In genomic region chr19:18414504-18415176, GRCh38 we compare ENCODE assay signal across 8 cellular contexts. TPM values are rescaled to one million over a fixed set of nuclear protein-coding genes. Genes with fewer than 3 reads are reported as not detected.
DNase-seq lines count a peak whose midpoint lies in the region; ATAC-seq, FAIRE-seq and TF ChIP-seq lines count a peak whose summit lies in the region.

No MANE protein-coding gene starts in this region.

- peaks cover 64% of the 10 kb centered on the region for H3K4me1 ChIP-seq in HepG2 (ENCODE audit: insufficient read depth, low read length)
- H3K4me1 ChIP-seq in upper lobe of right lung: peaks cover 46% of the 10 kb centered on the region

- H3K36me3 Mint-ChIP-seq in activated naive CD4-positive, alpha-beta T cell treated with anti-CD3 and anti-CD28 coated beads, Interleukin-2, amount 10 ng/mL, durations not matched to agents 7 days and 5 days: peaks cover 1% of the 10 kb centered on the region

- H3K36me3 ChIP-seq in WERI-Rb-1: no peaks in the 10 kb centered on the region; the same call in 1 of the 2 replicates
- H3K36me3 ChIP-seq in HepG2 (replicated peaks in 1 of 2; ENCODE audit: control insufficient read depth in 1 of 2, insufficient read depth in 2 of 2, low read length in 2 of 2): no peaks in the 10 kb centered on the region
- H3K36me3 ChIP-seq in upper lobe of right lung: no peaks in the 10 kb centered on the region

- in situ Hi-C loops in HepG2 (cut with HindIII; ENCODE audit: extremely low pct_ligation_motif_present, low pct_unique_long_range_greater_than_20kb): loop anchor here (10.0 kb wide), 2 partner anchors 140 to 210 kb away; partner anchors contain the start of genes IQCN and RAB3A
- in situ Hi-C loops in ACHN (cut with HindIII; ENCODE audit: low pct_ligation_motif_present, low pct_unique_long_range_greater_than_20kb, low sequenced_read_pairs): no loop called here

- 2% methylated on average over 4 of the region's 11 CpGs for WGBS in HepG2 (ENCODE audit: low lambda C conversion rate)

- no peaks in the 10 kb centered on the region for H3K79me2 ChIP-seq in HepG2 (ENCODE audit: insufficient read depth, low read length)

- POLR2A ChIA-PET in HepG2 (lab: Yijun Ruan, JAX): interaction anchor here (0.6 to 2.9 kb wide), 7 partner anchors 13 to 135 kb away, joined by 3 to 12 read pairs (median 4); partner anchors contain the start of genes GDF15 and JUND

- H3K27ac ChIP-seq in WERI-Rb-1 (peak overlapping the region; percentile 98), HepG2 (ENCODE audit: extremely low read length, insufficient read depth, low read length) (no peak overlapping the region), upper lobe of right lung (peak overlapping the region; percentile 92)

- CTCF ChIA-PET in activated naive CD4-positive, alpha-beta T cell treated with anti-CD3 and anti-CD28 coated beads, Interleukin-2, amount 10 ng/mL, durations not matched to agents 7 days and 5 days (lab: Charles Lee): interaction anchor here (0.5 to 6.9 kb wide), 9 partner anchors 13 to 137 kb away, joined by 3 to 96 read pairs (median 4); partner anchors contain the start of gene GDF15
- CTCF ChIA-PET in HepG2 (lab: Yijun Ruan, JAX; ENCODE audit: low intra/inter-chr PET ratio, low total read pairs): no interaction called here

- ATAC-seq in HepG2: peak; percentile 3; the same call in 2 of the 3 replicates
- no peak for ATAC-seq in upper lobe of right lung

- no peak for TF ChIP-seq EP300 in HepG2 (IDR thresholded peaks at IDR 0.05; ENCODE audit: low read depth in 2 of 2, low read length in 2 of 2)
- no peak for TF ChIP-seq EP300 in HepG2 (CRISPR knock-in tag; IDR thresholded peaks at IDR 0.05; ENCODE audit: borderline replicate concordance)

- no peaks in the 10 kb centered on the region for H4K20me1 ChIP-seq in HepG2 (ENCODE audit: insufficient read depth, low read length)

- no peak overlapping the region for H2AFZ ChIP-seq in HepG2 (ENCODE audit: low read length)

- no peaks in the 10 kb centered on the region for H3K9me3 Mint-ChIP-seq in activated naive CD4-positive, alpha-beta T cell treated with anti-CD3 and anti-CD28 coated beads, Interleukin-2, amount 10 ng/mL, durations not matched to agents 7 days and 5 days

- H3K27ac Mint-ChIP-seq in activated naive CD4-positive, alpha-beta T cell treated with anti-CD3 and anti-CD28 coated beads, Interleukin-2, amount 10 ng/mL, durations not matched to agents 7 days and 5 days: peak overlapping the region; percentile 84

- BruUV-seq in HepG2 (replicated peaks; lab: Mats Ljungman, UMichigan): no TSS peak

- H3K9me3 ChIP-seq in WERI-Rb-1 (ENCODE audit: severe bottlenecking) (no peaks in the 10 kb centered on the region), HepG2 (ENCODE audit: low read length) (no peaks in the 10 kb centered on the region), upper lobe of right lung (no peaks in the 10 kb centered on the region)

- TF ChIP-seq CTCF in WERI-Rb-1 (IDR thresholded peaks at IDR 0.05; ENCODE audit: low read depth, low read length) (no peak), HepG2 (CRISPR knock-in tag; IDR thresholded peaks at IDR 0.05) (no peak), upper lobe of right lung (IDR thresholded peaks at IDR 0.05) (no peak)

- no peak for TF ChIP-seq RAD21 in HepG2 (CRISPR knock-in tag; IDR thresholded peaks at IDR 0.05)

- intact Hi-C loops in HepG2 (cut with micrococcal nuclease; ENCODE audit: unreplicated experiment): loop anchor here (5.0 kb wide), 3 partner anchors 77 to 207 kb away; no protein-coding TSS in a partner anchor
- intact Hi-C loops in upper lobe of right lung (cut with DNase I): loop anchor here (5.0 kb wide), 1 partner anchor 67 kb away; no protein-coding TSS in a partner anchor

- H3K27me3 ChIP-seq in WERI-Rb-1 (ENCODE audit: insufficient read depth, low read depth, severe bottlenecking) (no peaks in the 10 kb centered on the region), HepG2 (ENCODE audit: control insufficient read depth in 1 of 2, insufficient read depth in 2 of 2, low read length in 2 of 2) (no peaks in the 10 kb centered on the region), upper lobe of right lung (no peaks in the 10 kb centered on the region)

- H3K9ac ChIP-seq in HepG2 (ENCODE audit: insufficient read depth, low read depth, low read length): no peak overlapping the region

- H3K27me3 Mint-ChIP-seq in activated naive CD4-positive, alpha-beta T cell treated with anti-CD3 and anti-CD28 coated beads, Interleukin-2, amount 10 ng/mL, durations not matched to agents 7 days and 5 days: peaks cover 77% of the 10 kb centered on the region

- H3K4me2 ChIP-seq in HepG2 (ENCODE audit: low read depth, low read length): peak overlapping the region; percentile 60

- DNase-seq in activated naive CD4-positive, alpha-beta T cell treated with anti-CD3 and anti-CD28 coated beads, Interleukin-2, amount 10 ng/mL, durations not matched to agents 7 days and 5 days: peak; percentile 61
- DNase-seq in activated naive CD4-positive, alpha-beta T cell treated with Interleukin-2 at 50 U/mL for 16 hours: no peak
- DNase-seq in WERI-Rb-1 (peak; percentile 57), HepG2 (ENCODE audit: low spot score) (no peak), upper lobe of right lung (peak; percentile 64), DMS114 treated with DMSO at 0.1 percent for 48 hours (lab: John Stamatoyannopoulos, UW; ENCODE audit: unreplicated experiment) (no peak), ACHN (no peak), NCI-H446 (lab: John Stamatoyannopoulos, UW) (no peak)

- TF ChIP-seq POLR2A in HepG2 (IDR thresholded peaks at IDR 0.05; ENCODE audit: insufficient read depth in 1 of 2, low read depth in 2 of 2, low read length in 2 of 2): no peak

- peaks cover 57% of the 10 kb centered on the region for H3K4me1 Mint-ChIP-seq in activated naive CD4-positive, alpha-beta T cell treated with anti-CD3 and anti-CD28 coated beads, Interleukin-2, amount 10 ng/mL, durations not matched to agents 7 days and 5 days

- peak overlapping the region; percentile 42 for H3K4me3 Mint-ChIP-seq in activated naive CD4-positive, alpha-beta T cell treated with anti-CD3 and anti-CD28 coated beads, Interleukin-2, amount 10 ng/mL, durations not matched to agents 7 days and 5 days

- H3K4me3 ChIP-seq in WERI-Rb-1 (ENCODE audit: low read depth, low read length): no peak overlapping the region
- H3K4me3 ChIP-seq in HepG2 (replicated peaks in 1 of 3; ENCODE audit: insufficient read depth in 1 of 3, low read depth in 2 of 3, low read length in 3 of 3): peak overlapping the region in 1 of 3 experiments; percentile 31; a peak in 1 of 6 replicates
- H3K4me3 ChIP-seq in upper lobe of right lung: peak overlapping the region; percentile 36

- peak; percentile 30 for FAIRE-seq in HepG2 (lab: Jason Lieb, UNC)

RNA-seq across cellular contexts. Expression of gene SSBP4, which starts 4.6 kb away (rescaled TPM):
- total RNA-seq in HepG2 (2016; rRNA removed; fragmentation: Illumina TruSeq; extraction: Trizol) (19.3 and 39.5 TPM in 2 replicates), upper lobe of right lung (57.3 TPM)
- total RNA-seq in HepG2 (2016; cell fraction: cytosol; rRNA removed; fragmentation: Illumina TruSeq; extraction: Trizol; ENCODE audit: low read depth): 95.2 and 104 TPM in 2 replicates
- total RNA-seq in HepG2 (2016; cell fraction: insoluble cytoplasmic fraction; rRNA removed; fragmentation: Illumina TruSeq; extraction: Trizol): 14.4 and 39.0 TPM in 2 replicates
- 103 and 124 TPM in 2 replicates for total RNA-seq in HepG2 (2016; cell fraction: membrane; rRNA removed; fragmentation: Illumina TruSeq; extraction: Trizol)
- total RNA-seq in HepG2 (2016; cell fraction: nucleus; rRNA removed; fragmentation: Illumina TruSeq; extraction: Trizol): 26.9 and 35.1 TPM in 2 replicates
- 20.8 and 33.4 TPM in 2 replicates for polyA plus RNA-seq in HepG2 (2011; rRNA removed)
- polyA plus RNA-seq in HepG2 (2011; cell fraction: cytosol; rRNA removed): 11.6 and 28.6 TPM in 2 replicates
- 200 and 290 TPM in 2 replicates for polyA plus RNA-seq in HepG2 (2011; cell fraction: nucleus; rRNA removed)
- 18.2 and 31.6 TPM in 2 replicates for polyA plus RNA-seq in HepG2 (2012)
- 133 and 147 TPM in 2 replicates for polyA plus RNA-seq in HepG2 (2016; cell fraction: cytosol; fragmentation: Illumina TruSeq; extraction: Trizol; ENCODE audit: low read depth)
- polyA plus RNA-seq in HepG2 (2016; cell fraction: insoluble cytoplasmic fraction; fragmentation: Illumina TruSeq; extraction: Trizol; ENCODE audit: low read depth): 34.3 and 41.3 TPM in 2 replicates
- 147 and 152 TPM in 2 replicates for polyA plus RNA-seq in HepG2 (2016; cell fraction: membrane; fragmentation: Illumina TruSeq; extraction: Trizol; ENCODE audit: low read depth)
- 117 and 122 TPM in 2 replicates for polyA plus RNA-seq in HepG2 (2016; cell fraction: nucleus; fragmentation: Illumina TruSeq; extraction: Trizol; ENCODE audit: insufficient read depth, low read depth)
- polyA minus RNA-seq in HepG2 (2011; rRNA and poly(A)+ RNA removed; ENCODE audit: low replicate concordance): 10.3 and 12.3 TPM in 2 replicates
- 12.0 and 13.9 TPM in 2 replicates for polyA minus RNA-seq in HepG2 (2011; cell fraction: cytosol; rRNA and poly(A)+ RNA removed)
- polyA minus RNA-seq in HepG2 (2011; cell fraction: nucleus; rRNA and poly(A)+ RNA removed): 20.1 and 21.6 TPM in 2 replicates

RNA-seq across cellular contexts. Expression of gene LRRC25, which starts 17.2 kb away (rescaled TPM):
- total RNA-seq in HepG2 (2016; rRNA removed; fragmentation: Illumina TruSeq; extraction: Trizol): 0.13 TPM in 1 of 2 replicates, not detected in the other
- total RNA-seq in HepG2 (2016; cell fraction: cytosol; rRNA removed; fragmentation: Illumina TruSeq; extraction: Trizol; ENCODE audit: low read depth): 0.20 TPM in 1 of 2 replicates, not detected in the other
- total RNA-seq in HepG2 (2016; cell fraction: insoluble cytoplasmic fraction; rRNA removed; fragmentation: Illumina TruSeq; extraction: Trizol): 0.11 TPM in 1 of 2 replicates, not detected in the other
- 0.17 and 0.19 TPM in 2 replicates for total RNA-seq in HepG2 (2016; cell fraction: membrane; rRNA removed; fragmentation: Illumina TruSeq; extraction: Trizol)
- total RNA-seq in HepG2 (2016; cell fraction: nucleus; rRNA removed; fragmentation: Illumina TruSeq; extraction: Trizol): 0.25 TPM in 1 of 2 replicates, not detected in the other
- polyA plus RNA-seq in HepG2 (2011; rRNA removed): 0.53 and 0.85 TPM in 2 replicates
- 0.66 and 0.68 TPM in 2 replicates for polyA plus RNA-seq in HepG2 (2011; cell fraction: cytosol; rRNA removed)
- 0.16 and 0.35 TPM in 2 replicates for polyA plus RNA-seq in HepG2 (2011; cell fraction: nucleus; rRNA removed)
- polyA plus RNA-seq in HepG2 (2012): 0.11 and 0.13 TPM in 2 replicates
- 0.05 TPM in 1 of 2 replicates, not detected in the other for polyA plus RNA-seq in HepG2 (2016; cell fraction: cytosol; fragmentation: Illumina TruSeq; extraction: Trizol; ENCODE audit: low read depth)
- polyA plus RNA-seq in HepG2 (2016; cell fraction: insoluble cytoplasmic fraction; fragmentation: Illumina TruSeq; extraction: Trizol; ENCODE audit: low read depth): 0.12 and 0.15 TPM in 2 replicates
- polyA plus RNA-seq in HepG2 (2016; cell fraction: membrane; fragmentation: Illumina TruSeq; extraction: Trizol; ENCODE audit: low read depth): 0.13 TPM in 1 of 2 replicates, not detected in the other
- polyA plus RNA-seq in HepG2 (2016; cell fraction: nucleus; fragmentation: Illumina TruSeq; extraction: Trizol; ENCODE audit: insufficient read depth, low read depth): not detected in 2 replicates
- 0.60 TPM in 1 of 2 replicates, not detected in the other for polyA minus RNA-seq in HepG2 (2011; rRNA and poly(A)+ RNA removed; ENCODE audit: low replicate concordance)
- 0.40 and 0.70 TPM in 2 replicates for polyA minus RNA-seq in HepG2 (2011; cell fraction: cytosol; rRNA and poly(A)+ RNA removed)
- 0.25 TPM in 1 of 2 replicates, not detected in the other for polyA minus RNA-seq in HepG2 (2011; cell fraction: nucleus; rRNA and poly(A)+ RNA removed)
- total RNA-seq in upper lobe of right lung: 22.7 TPM

RNA-seq across cellular contexts. Expression of gene ISYNA1, which starts 23.3 kb away (rescaled TPM):
- total RNA-seq in HepG2 (2016; rRNA removed; fragmentation: Illumina TruSeq; extraction: Trizol) (29.4 and 48.5 TPM in 2 replicates), upper lobe of right lung (34.6 TPM)
- 8.4 and 10.1 TPM in 2 replicates for total RNA-seq in HepG2 (2016; cell fraction: cytosol; rRNA removed; fragmentation: Illumina TruSeq; extraction: Trizol; ENCODE audit: low read depth)
- total RNA-seq in HepG2 (2016; cell fraction: insoluble cytoplasmic fraction; rRNA removed; fragmentation: Illumina TruSeq; extraction: Trizol): 29.3 and 46.4 TPM in 2 replicates
- 16.0 and 18.7 TPM in 2 replicates for total RNA-seq in HepG2 (2016; cell fraction: membrane; rRNA removed; fragmentation: Illumina TruSeq; extraction: Trizol)
- 33.6 and 37.4 TPM in 2 replicates for total RNA-seq in HepG2 (2016; cell fraction: nucleus; rRNA removed; fragmentation: Illumina TruSeq; extraction: Trizol)
- 29.6 and 36.5 TPM in 2 replicates for polyA plus RNA-seq in HepG2 (2011; rRNA removed)
- polyA plus RNA-seq in HepG2 (2011; cell fraction: cytosol; rRNA removed): 14.0 and 25.3 TPM in 2 replicates
- polyA plus RNA-seq in HepG2 (2011; cell fraction: nucleus; rRNA removed): 246 and 367 TPM in 2 replicates
- polyA plus RNA-seq in HepG2 (2012): 32.5 and 49.8 TPM in 2 replicates
- polyA plus RNA-seq in HepG2 (2016; cell fraction: cytosol; fragmentation: Illumina TruSeq; extraction: Trizol; ENCODE audit: low read depth): 16.0 and 16.5 TPM in 2 replicates
- 44.6 and 57.4 TPM in 2 replicates for polyA plus RNA-seq in HepG2 (2016; cell fraction: insoluble cytoplasmic fraction; fragmentation: Illumina TruSeq; extraction: Trizol; ENCODE audit: low read depth)
- 18.1 and 22.4 TPM in 2 replicates for polyA plus RNA-seq in HepG2 (2016; cell fraction: membrane; fragmentation: Illumina TruSeq; extraction: Trizol; ENCODE audit: low read depth)
- 103 and 119 TPM in 2 replicates for polyA plus RNA-seq in HepG2 (2016; cell fraction: nucleus; fragmentation: Illumina TruSeq; extraction: Trizol; ENCODE audit: insufficient read depth, low read depth)
- polyA minus RNA-seq in HepG2 (2011; rRNA and poly(A)+ RNA removed; ENCODE audit: low replicate concordance): 1.3 and 50.2 TPM in 2 replicates
- 20.4 and 29.0 TPM in 2 replicates for polyA minus RNA-seq in HepG2 (2011; cell fraction: cytosol; rRNA and poly(A)+ RNA removed)
- polyA minus RNA-seq in HepG2 (2011; cell fraction: nucleus; rRNA and poly(A)+ RNA removed): 13.3 and 14.3 TPM in 2 replicates

RNA-seq across cellular contexts. Expression of gene GDF15, which starts 28.7 kb away (rescaled TPM):
- total RNA-seq in HepG2 (2016; rRNA removed; fragmentation: Illumina TruSeq; extraction: Trizol) (43.0 and 146 TPM in 2 replicates), upper lobe of right lung (105 TPM)
- 42.0 and 45.2 TPM in 2 replicates for total RNA-seq in HepG2 (2016; cell fraction: cytosol; rRNA removed; fragmentation: Illumina TruSeq; extraction: Trizol; ENCODE audit: low read depth)
- 37.4 and 148 TPM in 2 replicates for total RNA-seq in HepG2 (2016; cell fraction: insoluble cytoplasmic fraction; rRNA removed; fragmentation: Illumina TruSeq; extraction: Trizol)
- 53.4 and 57.4 TPM in 2 replicates for total RNA-seq in HepG2 (2016; cell fraction: membrane; rRNA removed; fragmentation: Illumina TruSeq; extraction: Trizol)
- 112 and 139 TPM in 2 replicates for total RNA-seq in HepG2 (2016; cell fraction: nucleus; rRNA removed; fragmentation: Illumina TruSeq; extraction: Trizol)
- 422 and 537 TPM in 2 replicates for polyA plus RNA-seq in HepG2 (2011; rRNA removed)
- 539 and 794 TPM in 2 replicates for polyA plus RNA-seq in HepG2 (2011; cell fraction: cytosol; rRNA removed)
- polyA plus RNA-seq in HepG2 (2011; cell fraction: nucleus; rRNA removed): 1,510 and 1,558 TPM in 2 replicates
- 229 and 758 TPM in 2 replicates for polyA plus RNA-seq in HepG2 (2012)
- polyA plus RNA-seq in HepG2 (2016; cell fraction: cytosol; fragmentation: Illumina TruSeq; extraction: Trizol; ENCODE audit: low read depth): 22.2 and 24.9 TPM in 2 replicates
- 49.2 and 57.0 TPM in 2 replicates for polyA plus RNA-seq in HepG2 (2016; cell fraction: insoluble cytoplasmic fraction; fragmentation: Illumina TruSeq; extraction: Trizol; ENCODE audit: low read depth)
- polyA plus RNA-seq in HepG2 (2016; cell fraction: membrane; fragmentation: Illumina TruSeq; extraction: Trizol; ENCODE audit: low read depth): 30.8 and 31.5 TPM in 2 replicates
- polyA plus RNA-seq in HepG2 (2016; cell fraction: nucleus; fragmentation: Illumina TruSeq; extraction: Trizol; ENCODE audit: insufficient read depth, low read depth): 315 and 334 TPM in 2 replicates
- 4.5 and 440 TPM in 2 replicates for polyA minus RNA-seq in HepG2 (2011; rRNA and poly(A)+ RNA removed; ENCODE audit: low replicate concordance)
- polyA minus RNA-seq in HepG2 (2011; cell fraction: cytosol; rRNA and poly(A)+ RNA removed): 366 and 433 TPM in 2 replicates
- polyA minus RNA-seq in HepG2 (2011; cell fraction: nucleus; rRNA and poly(A)+ RNA removed): 115 and 151 TPM in 2 replicates

Comparison
In these comparisons a context has a peak if more than half of its experiments do, and no peak if none do; other contexts are left out.
1. DNase-seq: peak in activated naive CD4-positive, alpha-beta T cell treated with anti-CD3 and anti-CD28 coated beads, Interleukin-2, amount 10 ng/mL, durations not matched to agents 7 days and 5 days (single experiment), WERI-Rb-1 (single experiment) and upper lobe of right lung (single experiment); none in activated naive CD4-positive, alpha-beta T cell treated with Interleukin-2 at 50 U/mL for 16 hours (single experiment), HepG2 (single experiment), DMS114 treated with DMSO at 0.1 percent for 48 hours (single experiment), ACHN (single experiment) and NCI-H446 (0 of 2).
2. RNA of gene LRRC25, which starts 17.2 kb away (total RNA-seq): 22.7 TPM in upper lobe of right lung (single experiment); 0.11 to 0.25 TPM in HepG2; every median in the first group is over 10 times any median in the second.